ENCODE assay signal across 8 cellular contexts in genomic region chr5:55308254-55308836, GRCh38. TPM values are rescaled to one million over a fixed set of nuclear protein-coding genes. Genes with fewer than 3 reads are reported as not detected.
DNase-seq lines count a peak whose midpoint lies in the region; ATAC-seq and TF ChIP-seq lines count a peak whose summit lies in the region.

No MANE protein-coding gene starts in this region.

- no peak overlapping the region for H3K27ac Mint-ChIP-seq in activated CD8-positive, alpha-beta memory T cell treated with anti-CD3 and anti-CD28 coated beads, Interleukin-2, amount 10 ng/mL, durations not matched to agents 7 days and 5 days

- H3K9me3 ChIP-seq in SK-N-SH (no peaks in the 10 kb centered on the region), osteoblast (ENCODE audit: low read depth, low read length) (no peaks in the 10 kb centered on the region)

- H3K9me3 Mint-ChIP-seq in activated CD8-positive, alpha-beta memory T cell treated with anti-CD3 and anti-CD28 coated beads, Interleukin-2, amount 10 ng/mL, durations not matched to agents 7 days and 5 days (ENCODE audit: low read depth): peaks cover 2% of the 10 kb centered on the region

- H3K4me2 ChIP-seq in SK-N-SH: peak overlapping the region; percentile 87
- peak overlapping the region; percentile 93 for H3K4me2 ChIP-seq in osteoblast (ENCODE audit: insufficient read depth, low read length)

- under 1% methylated on average over 13 of the region's 13 CpGs for WGBS in SK-N-SH (ENCODE audit: low lambda C conversion rate)

- CTCF ChIA-PET in activated CD8-positive, alpha-beta memory T cell treated with anti-CD3 and anti-CD28 coated beads, Interleukin-2, amount 10 ng/mL, durations not matched to agents 7 days and 5 days (lab: Charles Lee): interaction anchor here (1.2 to 2.9 kb wide), 4 partner anchors 8 to 74 kb away, joined by 4 to 12 read pairs (median 5); no protein-coding TSS in a partner anchor
- CTCF ChIA-PET in SK-N-SH (lab: Yijun Ruan, JAX): interaction anchor here (0.9 to 2.0 kb wide), 5 partner anchors 13 to 80 kb away, joined by 3 to 5 read pairs (median 3); partner anchors contain the start of gene CCNO

- peak overlapping the region; percentile 97 for H3K27ac ChIP-seq in SK-N-SH (ENCODE audit: low read depth in 2 of 2, low read length in 1 of 2)
- H3K27ac ChIP-seq in osteoblast (ENCODE audit: low read depth, low read length): peak overlapping the region; percentile 98

- no peak for TF ChIP-seq EP300 in SK-N-SH (IDR thresholded peaks at IDR 0.05; ENCODE audit: borderline replicate concordance in 1 of 2, low read depth in 1 of 2, low read length in 1 of 2)

- no peaks in the 10 kb centered on the region for H3K27me3 Mint-ChIP-seq in activated CD8-positive, alpha-beta memory T cell treated with anti-CD3 and anti-CD28 coated beads, Interleukin-2, amount 10 ng/mL, durations not matched to agents 7 days and 5 days

- H3K36me3 ChIP-seq in SK-N-SH (replicated peaks in 1 of 2; ENCODE audit: control insufficient read depth in 1 of 2, insufficient read depth in 2 of 2, low read length in 1 of 2) (peaks cover 8 to 9% of the 10 kb centered on the region in 2 experiments), osteoblast (ENCODE audit: insufficient read depth, low read length) (no peaks in the 10 kb centered on the region)

- H3K4me1 Mint-ChIP-seq in activated CD8-positive, alpha-beta memory T cell treated with anti-CD3 and anti-CD28 coated beads, Interleukin-2, amount 10 ng/mL, durations not matched to agents 7 days and 5 days: peaks cover 24% of the 10 kb centered on the region

- TF ChIP-seq CTCF in SK-N-SH (IDR thresholded peaks at IDR 0.05) (peak; percentile 41), epithelial cell of proximal tubule (conservative IDR thresholded peaks at IDR 0.05; ENCODE audit: low read depth, low read length) (peak; percentile 21), osteoblast (IDR thresholded peaks at IDR 0.05; ENCODE audit: extremely low read depth, low read depth, low read length) (peak; percentile 11)

- no peak overlapping the region for H3K4me3 Mint-ChIP-seq in activated CD8-positive, alpha-beta memory T cell treated with anti-CD3 and anti-CD28 coated beads, Interleukin-2, amount 10 ng/mL, durations not matched to agents 7 days and 5 days

- no peak for TF ChIP-seq RAD21 in SK-N-SH (IDR thresholded peaks at IDR 0.05; ENCODE audit: low read length)

- H3K4me1 ChIP-seq in SK-N-SH (ENCODE audit: control insufficient read depth in 1 of 2, insufficient read depth in 2 of 2, low read depth in 1 of 2, low read length in 1 of 2) (peaks cover 14 to 22% of the 10 kb centered on the region in 2 experiments), osteoblast (ENCODE audit: insufficient read depth, low read length) (peaks cover 47% of the 10 kb centered on the region)

- peaks cover 5% of the 10 kb centered on the region for H3F3A ChIP-seq in SK-N-SH (replicated peaks; ENCODE audit: insufficient read depth)

- peak overlapping the region; percentile 90 for H3K9ac ChIP-seq in SK-N-SH

- no peaks in the 10 kb centered on the region for H3K9me2 ChIP-seq in SK-N-SH

- H3K4me3 ChIP-seq in SK-N-SH (ENCODE audit: low read depth in 2 of 2, low read length in 1 of 2) (peak overlapping the region; percentile 93 to 98), epithelial cell of proximal tubule (ENCODE audit: low read depth, low read length) (peak overlapping the region; percentile 93), osteoblast (ENCODE audit: insufficient read depth, low read length) (peak overlapping the region; percentile 91)

- H3K27me3 ChIP-seq in SK-N-SH (ENCODE audit: insufficient read depth) (no peaks in the 10 kb centered on the region), osteoblast (ENCODE audit: insufficient read depth, low read length) (no peaks in the 10 kb centered on the region)

- H2AFZ ChIP-seq in SK-N-SH (ENCODE audit: low read depth): peak overlapping the region; percentile 88
- peak overlapping the region; percentile 97 for H2AFZ ChIP-seq in osteoblast (ENCODE audit: low read length)

- peaks cover 20% of the 10 kb centered on the region; the same call in 1 of the 2 replicates for H4K20me1 ChIP-seq in SK-N-SH (ENCODE audit: insufficient read depth)
- peaks cover 19% of the 10 kb centered on the region for H4K20me1 ChIP-seq in osteoblast (ENCODE audit: insufficient read depth, low read length)

- peak; percentile 42 for DNase-seq in activated CD8-positive, alpha-beta memory T cell treated with anti-CD3 and anti-CD28 coated beads, Interleukin-2, amount 10 ng/mL, durations not matched to agents 7 days and 5 days
- DNase-seq in activated CD8-positive, alpha-beta memory T cell treated with anti-CD3 and anti-CD28 coated beads for 24 hours: no peak
- DNase-seq in SK-N-SH (peak; percentile 33), epithelial cell of proximal tubule (ENCODE audit: low read depth) (no peak), osteoblast (ENCODE audit: insufficient read length, low spot score, missing footprints) (peak; percentile 51), NCI-H226 (no peak), occipital lobe (lab: John Stamatoyannopoulos, UW) (no peak)

- peaks cover 21% of the 10 kb centered on the region for H3K36me3 Mint-ChIP-seq in activated CD8-positive, alpha-beta memory T cell treated with anti-CD3 and anti-CD28 coated beads, Interleukin-2, amount 10 ng/mL, durations not matched to agents 7 days and 5 days

- peak; percentile 9 for ATAC-seq in activated CD8-positive, alpha-beta memory T cell treated with anti-CD3 and anti-CD28 coated beads, Interleukin-2, amount 10 ng/mL, durations not matched to agents 7 days and 5 days
- ATAC-seq in HG02981 (IDR thresholded peaks at IDR 0.05; ENCODE audit: unreplicated experiment): peak; percentile 13

- POLR2A ChIA-PET in SK-N-SH (lab: Yijun Ruan, JAX): interaction anchor here (1.2 kb wide), 1 partner anchor 405 kb away, joined by 5 read pairs; no protein-coding TSS in a partner anchor

- peaks cover 95% of the 10 kb centered on the region for H3K79me2 ChIP-seq in SK-N-SH (ENCODE audit: insufficient read depth)
- H3K79me2 ChIP-seq in osteoblast (ENCODE audit: insufficient read depth, low read length): peaks cover 95% of the 10 kb centered on the region

TF ChIP-seq in SK-N-SH, 30 proteins besides CTCF, POLR2A, EP300 and RAD21:
- no peak for TF ChIP-seq REST (IDR thresholded peaks at IDR 0.05; ENCODE audit: low read depth, low read length)
- peak; percentile 92 for TF ChIP-seq MXI1 (IDR thresholded peaks at IDR 0.05; ENCODE audit: low read depth, low read length)

RNA-seq across cellular contexts. Expression of gene MTREX, which starts 0.6 kb away (rescaled TPM):
- 10 to 100 TPM; 71.2 to 78.0 TPM for total RNA-seq in activated CD8-positive, alpha-beta memory T cell treated with anti-CD3 and anti-CD28 coated beads, Interleukin-2, amount 10 ng/mL, durations not matched to agents 7 days and 5 days
- polyA plus RNA-seq in SK-N-SH (2012; rRNA removed): 11.2 and 12.1 TPM in 2 replicates
- polyA plus RNA-seq in SK-N-SH (2012; cell fraction: cytosol; rRNA removed): 14.9 and 22.6 TPM in 2 replicates
- polyA plus RNA-seq in SK-N-SH (2012; cell fraction: nucleus; rRNA removed): 7.3 and 17.5 TPM in 2 replicates
- total RNA-seq in epithelial cell of proximal tubule (76.3 and 91.2 TPM in 2 replicates), osteoblast (63.6 and 73.8 TPM in 2 replicates), occipital lobe (118 TPM)

RNA-seq across cellular contexts. Expression of gene DHX29, which starts 0.9 kb away (rescaled TPM):
- total RNA-seq in activated CD8-positive, alpha-beta memory T cell treated with anti-CD3 and anti-CD28 coated beads, Interleukin-2, amount 10 ng/mL, durations not matched to agents 7 days and 5 days: 10 to 100 TPM; 17.1 to 17.3 TPM
- 2.1 and 2.2 TPM in 2 replicates for polyA plus RNA-seq in SK-N-SH (2012; rRNA removed)
- 3.4 and 4.9 TPM in 2 replicates for polyA plus RNA-seq in SK-N-SH (2012; cell fraction: cytosol; rRNA removed)
- polyA plus RNA-seq in SK-N-SH (2012; cell fraction: nucleus; rRNA removed): 2.5 and 4.5 TPM in 2 replicates
- total RNA-seq in epithelial cell of proximal tubule (17.1 and 22.9 TPM in 2 replicates), osteoblast (36.8 and 38.4 TPM in 2 replicates), occipital lobe (61.8 TPM)

Comparison
In these comparisons a context has a peak if more than half of its experiments do, and no peak if none do; other contexts are left out.
1. DNase-seq: peak in activated CD8-positive, alpha-beta memory T cell treated with anti-CD3 and anti-CD28 coated beads, Interleukin-2, amount 10 ng/mL, durations not matched to agents 7 days and 5 days (single experiment), SK-N-SH (single experiment) and osteoblast (single experiment); none in activated CD8-positive, alpha-beta memory T cell treated with anti-CD3 and anti-CD28 coated beads for 24 hours (single experiment), epithelial cell of proximal tubule (single experiment), NCI-H226 (single experiment) and occipital lobe (single experiment).
2. Peak in every context shown above with its lines, with median percentiles within 50 percentile points of each other: H3K4me3 ChIP-seq and CTCF ChIP-seq.